Comparison of ENCODE assay signal across 12 cellular contexts in genomic region chr5:126373621-126374416, GRCh38. TPM values are rescaled to one million over a fixed set of nuclear protein-coding genes. Genes with fewer than 3 reads are reported as not detected.
DNase-seq lines count a peak whose midpoint lies in the region; ATAC-seq and TF ChIP-seq lines count a peak whose summit lies in the region.
"Had no signal": no experiment of that assay in that cellular context is flagged by ENCODE, and none has a peak within 500 bp of the region (broad histone marks: within the 10 kb centered on the region; RNA-seq: fewer than 3 reads in every experiment).

No MANE protein-coding gene starts in this region.

- H3K27ac ChIP-seq in caudate nucleus (ENCODE audit: low read depth, low read length) (no peak overlapping the region), gastrocnemius medialis (no peak overlapping the region), prostate gland (no peak overlapping the region)

- H3K27ac Mint-ChIP-seq in natural killer cell = peak overlapping the region; percentile 20 to 73

- H3K36me3 ChIP-seq in gastrocnemius medialis (no peaks in the 10 kb centered on the region), prostate gland (no peaks in the 10 kb centered on the region)

- H3K27me3 Mint-ChIP-seq in natural killer cell (ENCODE audit: low read depth in 2 of 2) = no peaks in the 10 kb centered on the region

- peaks cover 0 to 4% of the 10 kb centered on the region in 2 donors for H3K4me1 ChIP-seq in gastrocnemius medialis
- H3K4me1 ChIP-seq in prostate gland (replicated peaks) = peaks cover 6% of the 10 kb centered on the region

- no peaks in the 10 kb centered on the region for H3K9me3 Mint-ChIP-seq in natural killer cell

- peak; percentile 92 for DNase-seq in EH (ENCODE audit: low read depth)
- DNase-seq in astrocyte of the spinal cord (ENCODE audit: low read depth, low spot score) = peak; percentile 39
- no peak for DNase-seq in natural killer cell
- no peak for DNase-seq in caudate nucleus (lab: John Stamatoyannopoulos, UW)
- DNase-seq in gastrocnemius medialis = no peak
- DNase-seq in prostate gland (ENCODE audit: low spot score) = no peak
- DNase-seq in activated effector memory CD4-positive, alpha-beta T cell treated with Interleukin-2 at 50 U/mL for 16 hours = no peak
- DNase-seq: activated CD4-positive, alpha-beta T cell treated with anti-CD3 and anti-CD28 coated beads, Interleukin-2, amount 50 U/mL, for 1 hour; hippocampal formation; NCI-H1105 treated with DMSO at 0.1 percent for 48 hours; occipital lobe had no signal

- no peak overlapping the region for H3K4me3 Mint-ChIP-seq in natural killer cell

- intact Hi-C loops in natural killer cell (cut with micrococcal nuclease) = no loop called here
- intact Hi-C loops in gastrocnemius medialis (cut with DNase I; ENCODE audit: low total_unique reads) = no loop called here
- intact Hi-C loops in prostate gland (cut with DNase I) = no loop called here

- WGBS in prostate gland = 81% methylated on average over 4 of the region's 4 CpGs

- H3K27me3 ChIP-seq in gastrocnemius medialis (no peaks in the 10 kb centered on the region), prostate gland (replicated peaks; ENCODE audit: insufficient read depth) (no peaks in the 10 kb centered on the region)

- H3K36me3 Mint-ChIP-seq in natural killer cell = no peaks in the 10 kb centered on the region

- H3K4me3 ChIP-seq in astrocyte of the spinal cord (ENCODE audit: low read depth, low read length) (no peak overlapping the region), gastrocnemius medialis (no peak overlapping the region), prostate gland (no peak overlapping the region)

- ATAC-seq in HG03442 (IDR thresholded peaks at IDR 0.05; ENCODE audit: unreplicated experiment) (peak; percentile 49), natural killer cell (peak; percentile 82 to 93 (median 90)), gastrocnemius medialis (no peak)

- TF ChIP-seq CTCF in astrocyte of the spinal cord (IDR thresholded peaks at IDR 0.05; ENCODE audit: low read depth, low read length) = no peak
- TF ChIP-seq CTCF in natural killer cell (IDR thresholded peaks at IDR 0.05) = no peak
- TF ChIP-seq CTCF in gastrocnemius medialis (IDR thresholded peaks at IDR 0.05 in 4 of 5, conservative IDR thresholded peaks at IDR 0.05 in 1 of 5) = no peak
- TF ChIP-seq CTCF in prostate gland (IDR thresholded peaks at IDR 0.05) = no peak

- TF ChIP-seq POLR2A in gastrocnemius medialis (IDR thresholded peaks at IDR 0.05) (no peak), prostate gland (IDR thresholded peaks at IDR 0.05) (no peak)

- H3K9me3 ChIP-seq in gastrocnemius medialis (no peaks in the 10 kb centered on the region), prostate gland (no peaks in the 10 kb centered on the region)

- in situ Hi-C loops in astrocyte of the spinal cord (cut with HindIII; ENCODE audit: low sequenced_read_pairs) (no loop called here), gastrocnemius medialis (cut with MboI; ENCODE audit: low sequenced_read_pairs in 4 of 4) (no loop called here)

- peaks cover 9 to 14% of the 10 kb centered on the region in 2 donors for H3K4me1 Mint-ChIP-seq in natural killer cell

RNA-seq across cellular contexts. Expression of gene GRAMD2B, which starts 49.4 kb away (rescaled TPM):
- total RNA-seq in natural killer cell (10 to 100 TPM in 1 of 3 donors, 1 to 10 TPM in 2; 9.2 to 15.4 (median 10.0) TPM), gastrocnemius medialis (10 to 100 TPM in 1 of 4 donors, 1 to 10 TPM in 3; 4.6 to 10.4 (median 8.9) TPM), prostate gland (10 to 100 TPM; 32.1 to 34.4 TPM)

Comparison
In these comparisons a context has a peak if more than half of its experiments do, and no peak if none do; other contexts are left out.
1. DNase-seq: peak in EH (single experiment) and astrocyte of the spinal cord (single experiment); none in natural killer cell (single experiment), caudate nucleus (0 of 61), gastrocnemius medialis (0 of 2), prostate gland (single experiment) and activated effector memory CD4-positive, alpha-beta T cell treated with Interleukin-2 at 50 U/mL for 16 hours (single experiment).
2. ATAC-seq: peak in HG03442 (single experiment) and natural killer cell (3 of 3); none in gastrocnemius medialis (0 of 2).